14 cellular contexts compared by ENCODE assay signal in the genomic region with DNA sequence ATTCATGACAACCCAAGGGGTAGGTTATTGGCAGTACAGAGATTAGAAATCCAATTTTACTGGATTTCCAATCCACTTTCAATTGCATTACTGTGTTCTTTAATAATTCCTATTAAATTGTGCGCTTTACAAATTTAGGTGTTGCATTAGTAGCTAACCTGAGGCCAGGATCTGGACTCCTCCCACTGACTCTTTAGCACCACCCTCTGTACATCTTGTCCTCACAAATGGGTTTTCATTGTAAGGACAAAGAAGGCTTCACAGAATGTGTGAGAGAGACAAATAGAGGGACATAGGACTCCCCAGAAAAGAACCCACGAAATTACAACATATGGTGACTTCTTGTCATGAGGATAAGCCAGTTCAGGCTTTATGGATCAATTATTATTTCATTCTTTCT.
A peak's percentile ranks its signal among the peaks of the same experiment; 100 is the strongest.
DNase-seq lines count a peak whose midpoint lies in the region; ATAC-seq and TF ChIP-seq lines count a peak whose summit lies in the region.
"Had no signal": no experiment of that assay in that cellular context is flagged by ENCODE, and none has a peak within 500 bp of the region (broad histone marks: within the 10 kb centered on the region; RNA-seq: fewer than 3 reads in every experiment).

No MANE protein-coding gene starts in this region.

- H2AFZ ChIP-seq in GM23338 (0 out of 2 replicates have a peak overlapping the region, but pooled peaks have one; percentile 28), OCI-LY3 (ENCODE audit: low read depth, low read length) (no peak overlapping the region)

- H3K27me3 Mint-ChIP-seq in GM23338 (ENCODE audit: insufficient read depth, low read depth, poor library complexity) (peaks cover 2% of the 10 kb centered on the region), endodermal cell (ENCODE audit: insufficient read depth) (no peaks in the 10 kb centered on the region)
- H3K27me3 Mint-ChIP-seq: B cell; CD4-positive, alpha-beta T cell; IgD-negative memory B cell had no signal

- H3K79me2 ChIP-seq in GM23338 (replicated peaks; ENCODE audit: insufficient read depth) (no peaks in the 10 kb centered on the region), OCI-LY3 (ENCODE audit: low read length) (no peaks in the 10 kb centered on the region)

- H3K9me3 ChIP-seq in OCI-LY3 (ENCODE audit: insufficient read depth, low read length) (no peaks in the 10 kb centered on the region), endodermal cell (ENCODE audit: control insufficient read depth, low read length) (no peaks in the 10 kb centered on the region)

- H3K27ac Mint-ChIP-seq in GM23338 (no peak overlapping the region), endodermal cell (no peak overlapping the region)
- H3K27ac Mint-ChIP-seq: B cell; CD4-positive, alpha-beta T cell; IgD-negative memory B cell had no signal

- H3K36me3 Mint-ChIP-seq in GM23338 (ENCODE audit: low read depth) (peaks cover 12% of the 10 kb centered on the region), endodermal cell (ENCODE audit: low read depth) (peaks cover 2% of the 10 kb centered on the region)
- H3K36me3 Mint-ChIP-seq: IgD-negative memory B cell had no signal

- H3K9me2 ChIP-seq in GM23338 (ENCODE audit: insufficient read depth) = peaks cover 4% of the 10 kb centered on the region

- H3K9ac ChIP-seq in OCI-LY3 (ENCODE audit: low read length) (no peak overlapping the region), endodermal cell (ENCODE audit: extremely low read depth, low read length, poor library complexity, severe bottlenecking) (no peak overlapping the region)

- H3K4me1 ChIP-seq in GM23338 (ENCODE audit: insufficient read depth) (peaks cover 19% of the 10 kb centered on the region; the same call in 1 of the 2 replicates), OCI-LY3 (ENCODE audit: low read length) (no peaks in the 10 kb centered on the region), endodermal cell (ENCODE audit: control insufficient read depth, insufficient read depth, low read length) (no peaks in the 10 kb centered on the region)

- WGBS in endodermal cell (ENCODE audit: insufficient coverage in 1 of 2, insufficient read length in 1 of 2), 2 experiments = 89 to 100% methylated on average over 1 to 2 of the region's 2 CpGs

- peaks cover 18% of the 10 kb centered on the region for H3K4me1 Mint-ChIP-seq in GM23338
- H3K4me1 Mint-ChIP-seq in endodermal cell = peaks cover 7% of the 10 kb centered on the region
- H3K4me1 Mint-ChIP-seq: B cell, IgD-negative memory B cell had no signal

- no peak for DNase-seq in GM23338 (ENCODE audit: low spot score)
- DNase-seq in endodermal cell = no peak
- no peak for DNase-seq in GM13976 (ENCODE audit: low spot score)
- DNase-seq: C1 segment of cervical spinal cord; Calu3; CD4-positive, alpha-beta T cell; DMS 273 treated with DMSO at 0.1 percent for 48 hours had no signal

- H3K27me3 ChIP-seq in GM23338 (ENCODE audit: insufficient read depth) (no peaks in the 10 kb centered on the region), OCI-LY3 (ENCODE audit: low read depth, low read length) (no peaks in the 10 kb centered on the region), endodermal cell (ENCODE audit: control insufficient read depth, insufficient read depth, low read length, poor library complexity, severe bottlenecking) (no peaks in the 10 kb centered on the region)

- H3K4me3 ChIP-seq in GM23338 (no peak overlapping the region), OCI-LY3 (ENCODE audit: low read length) (no peak overlapping the region), endodermal cell (ENCODE audit: low read length) (no peak overlapping the region)
- H3K4me3 ChIP-seq: GM12878 had no signal

- H3K4me3 Mint-ChIP-seq in GM23338 = no peak overlapping the region
- H3K4me3 Mint-ChIP-seq in endodermal cell = no peak overlapping the region
- H3K4me3 Mint-ChIP-seq: B cell; CD4-positive, alpha-beta T cell; IgD-negative memory B cell had no signal

- H3F3A ChIP-seq in GM23338 (replicated peaks; ENCODE audit: low read depth) = no peaks in the 10 kb centered on the region

- H3K9me3 Mint-ChIP-seq in GM23338 (peaks cover 9% of the 10 kb centered on the region), endodermal cell (peaks cover 8% of the 10 kb centered on the region)
- H3K9me3 Mint-ChIP-seq: CD4-positive, alpha-beta T cell had no signal

- in situ Hi-C loops in GM13976 (cut with MboI; ENCODE audit: low sequenced_read_pairs, unreplicated experiment) = no loop called here

- H3K36me3 ChIP-seq in GM23338 (ENCODE audit: insufficient read depth) (no peaks in the 10 kb centered on the region), OCI-LY3 (replicated peaks; ENCODE audit: low read depth, low read length) (no peaks in the 10 kb centered on the region), endodermal cell (ENCODE audit: control insufficient read depth, insufficient read depth, low read length) (no peaks in the 10 kb centered on the region)

- no peak for ATAC-seq in GM23338
- ATAC-seq in HG02852 (IDR thresholded peaks at IDR 0.05; ENCODE audit: unreplicated experiment) = no peak
- no peak for ATAC-seq in HG02623 (IDR thresholded peaks at IDR 0.05; ENCODE audit: unreplicated experiment)
- no peak for ATAC-seq in HG02759 (IDR thresholded peaks at IDR 0.05; ENCODE audit: unreplicated experiment)
- ATAC-seq: GM12878 had no signal

- H3K4me2 ChIP-seq in GM23338 = no peak overlapping the region
- H3K4me2 ChIP-seq in OCI-LY3 (ENCODE audit: low read length) = no peak overlapping the region

- H3K27ac ChIP-seq in GM23338 (ENCODE audit: low read depth) (no peak overlapping the region), OCI-LY3 (ENCODE audit: low read length) (no peak overlapping the region), endodermal cell (ENCODE audit: low read depth, low read length) (no peak overlapping the region)

- H4K20me1 ChIP-seq in GM23338 (replicated peaks; ENCODE audit: insufficient read depth) (no peaks in the 10 kb centered on the region), OCI-LY3 (ENCODE audit: insufficient read depth, low read length) (no peaks in the 10 kb centered on the region)

- TF ChIP-seq CTCF in GM23338 (conservative IDR thresholded peaks at IDR 0.05; ENCODE audit: low read depth in 2 of 2) (peak in 1 of 2 experiments; percentile 42; a peak in 2 of 4 replicates), OCI-LY3 (IDR thresholded peaks at IDR 0.05; ENCODE audit: low read depth, low read length) (peak; percentile 8; the same call in 1 of the 2 replicates), endodermal cell (conservative IDR thresholded peaks at IDR 0.05) (peak; percentile 20), GM13976 (IDR thresholded peaks at IDR 0.05; ENCODE audit: borderline replicate concordance, control extremely low read depth, extremely low read depth, insufficient read depth, missing control alignments) (no peak)

TF ChIP-seq in GM23338, 12 proteins besides CTCF, POLR2A, EP300 and RAD21:
- TF ChIP-seq STAT1 (IDR thresholded peaks at IDR 0.05; ENCODE audit: unreplicated experiment) = no peak
- no peak for TF ChIP-seq ZNF114 (CRISPR knock-in tag; IDR thresholded peaks at IDR 0.05)
- no peak for TF ChIP-seq ETS1 (IDR thresholded peaks at IDR 0.05)
